Comparison of ENCODE assay signal across 2 cellular contexts in the genomic region with DNA sequence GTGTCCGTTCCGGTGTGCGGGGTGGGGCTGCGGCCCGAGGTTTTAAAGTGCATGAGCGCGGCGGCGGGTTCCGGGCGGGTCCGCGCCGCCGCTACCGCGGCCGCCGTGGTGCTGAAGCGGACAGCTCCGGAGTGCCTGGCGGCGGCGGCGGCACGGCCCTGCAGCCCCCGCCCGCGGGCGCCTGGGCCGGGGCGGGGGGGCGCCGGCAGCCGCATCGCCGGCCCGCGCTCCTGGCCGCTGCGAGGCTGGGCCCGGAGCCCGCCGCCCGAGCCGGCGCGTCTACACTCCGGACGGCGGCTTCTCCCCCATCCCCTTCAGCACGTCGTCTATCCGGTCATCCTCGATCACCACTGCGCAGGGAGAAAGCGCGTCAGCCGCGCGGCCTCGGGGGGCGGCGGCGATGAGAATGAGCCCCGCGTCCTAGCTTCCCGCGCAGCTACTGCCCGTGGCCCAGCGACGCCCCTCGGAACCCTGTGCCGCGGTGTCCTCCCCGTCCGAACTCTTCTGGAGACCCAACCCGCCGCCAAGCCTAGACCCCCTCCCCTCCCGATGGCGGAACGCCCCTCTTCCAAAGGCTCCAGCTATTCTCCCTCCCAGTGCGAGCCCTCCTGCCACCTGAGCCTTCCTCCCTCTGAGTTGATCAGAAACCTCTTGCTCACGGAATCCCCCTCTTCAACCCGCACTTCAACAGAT.
TF ChIP-seq lines count a peak whose summit lies in the region.

No MANE protein-coding gene starts in this region.

TF ChIP-seq in HCT116, 20 proteins besides CTCF, POLR2A, EP300 and RAD21:
- TF ChIP-seq, protein P1, sequence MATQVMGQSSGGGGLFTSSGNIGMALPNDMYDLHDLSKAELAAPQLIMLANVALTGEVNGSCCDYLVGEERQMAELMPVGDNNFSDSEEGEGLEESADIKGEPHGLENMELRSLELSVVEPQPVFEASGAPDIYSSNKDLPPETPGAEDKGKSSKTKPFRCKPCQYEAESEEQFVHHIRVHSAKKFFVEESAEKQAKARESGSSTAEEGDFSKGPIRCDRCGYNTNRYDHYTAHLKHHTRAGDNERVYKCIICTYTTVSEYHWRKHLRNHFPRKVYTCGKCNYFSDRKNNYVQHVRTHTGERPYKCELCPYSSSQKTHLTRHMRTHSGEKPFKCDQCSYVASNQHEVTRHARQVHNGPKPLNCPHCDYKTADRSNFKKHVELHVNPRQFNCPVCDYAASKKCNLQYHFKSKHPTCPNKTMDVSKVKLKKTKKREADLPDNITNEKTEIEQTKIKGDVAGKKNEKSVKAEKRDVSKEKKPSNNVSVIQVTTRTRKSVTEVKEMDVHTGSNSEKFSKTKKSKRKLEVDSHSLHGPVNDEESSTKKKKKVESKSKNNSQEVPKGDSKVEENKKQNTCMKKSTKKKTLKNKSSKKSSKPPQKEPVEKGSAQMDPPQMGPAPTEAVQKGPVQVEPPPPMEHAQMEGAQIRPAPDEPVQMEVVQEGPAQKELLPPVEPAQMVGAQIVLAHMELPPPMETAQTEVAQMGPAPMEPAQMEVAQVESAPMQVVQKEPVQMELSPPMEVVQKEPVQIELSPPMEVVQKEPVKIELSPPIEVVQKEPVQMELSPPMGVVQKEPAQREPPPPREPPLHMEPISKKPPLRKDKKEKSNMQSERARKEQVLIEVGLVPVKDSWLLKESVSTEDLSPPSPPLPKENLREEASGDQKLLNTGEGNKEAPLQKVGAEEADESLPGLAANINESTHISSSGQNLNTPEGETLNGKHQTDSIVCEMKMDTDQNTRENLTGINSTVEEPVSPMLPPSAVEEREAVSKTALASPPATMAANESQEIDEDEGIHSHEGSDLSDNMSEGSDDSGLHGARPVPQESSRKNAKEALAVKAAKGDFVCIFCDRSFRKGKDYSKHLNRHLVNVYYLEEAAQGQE (IDR thresholded peaks at IDR 0.05; ENCODE audit: low read depth) = peak; percentile 51
- TF ChIP-seq JUND (IDR thresholded peaks at IDR 0.05) = no peak

TF ChIP-seq in liver, 16 proteins besides CTCF, POLR2A, EP300 and RAD21:
- TF ChIP-seq, protein P1 (IDR thresholded peaks at IDR 0.05) = peak; percentile 94
- TF ChIP-seq, protein P2, sequence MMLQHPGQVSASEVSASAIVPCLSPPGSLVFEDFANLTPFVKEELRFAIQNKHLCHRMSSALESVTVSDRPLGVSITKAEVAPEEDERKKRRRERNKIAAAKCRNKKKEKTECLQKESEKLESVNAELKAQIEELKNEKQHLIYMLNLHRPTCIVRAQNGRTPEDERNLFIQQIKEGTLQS (IDR thresholded peaks at IDR 0.05) = no peak
- TF ChIP-seq HNF4G (IDR thresholded peaks at IDR 0.05) (no peak), SP1 (IDR thresholded peaks at IDR 0.05) (no peak), GABPA (IDR thresholded peaks at IDR 0.05 in 1 of 2, conservative IDR thresholded peaks at IDR 0.05 in 1 of 2) (no peak), RXRA (IDR thresholded peaks at IDR 0.05) (no peak)
